In genomic region chr1:7389201-7389785, GRCh38 we compare ENCODE assay signal across 10 cellular contexts.
DNase-seq lines count a peak whose midpoint lies in the region; ATAC-seq and TF ChIP-seq lines count a peak whose summit lies in the region.
"Had no signal": no experiment of that assay in that cellular context is flagged by ENCODE, and none has a peak within 500 bp of the region (broad histone marks: within the 10 kb centered on the region; RNA-seq: fewer than 3 reads in every experiment).

No MANE protein-coding gene starts in this region.

- intact Hi-C loops in OCI-LY7 (cut with micrococcal nuclease; ENCODE audit: unreplicated experiment) = no loop called here

- H4K20me1 ChIP-seq in OCI-LY7 (ENCODE audit: insufficient read depth, low read length) = no peaks in the 10 kb centered on the region

- no TSS peak for BruUV-seq in OCI-LY7 (replicated peaks; lab: Mats Ljungman, UMichigan)

- H3K27ac ChIP-seq in RWPE1 (peak overlapping the region; percentile 38), OCI-LY7 (ENCODE audit: low read depth, low read length, poor library complexity, severe bottlenecking) (no peak overlapping the region)

- H3K4me3 ChIP-seq in OCI-LY7 (ENCODE audit: low read depth, low read length, poor library complexity, severe bottlenecking) = no peak overlapping the region
- H3K4me3 ChIP-seq: body of pancreas had no signal

- H3K4me2 ChIP-seq in OCI-LY7 (ENCODE audit: low read length) = no peak overlapping the region

- CTCF ChIA-PET in RWPE1 (lab: Yijun Ruan, JAX) (interaction anchor here (0.7 kb wide), 1 partner anchor 353 kb away, joined by 3 read pairs; no protein-coding TSS in a partner anchor), OCI-LY7 (lab: Charles Lee; ENCODE audit: unreplicated experiment) (no interaction called here), HEK293T (lab: Yijun Ruan, JAX) (no interaction called here)

- peak; percentile 49 for DNase-seq in AG20443 (ENCODE audit: low spot score)
- DNase-seq in RWPE1 (ENCODE audit: low spot score) = no peak
- DNase-seq in fibroblast of peridontal ligament (ENCODE audit: extremely low read depth) = peak; percentile 27
- DNase-seq in pons (ENCODE audit: low spot score) = peak; percentile 38
- DNase-seq in OCI-LY7 (ENCODE audit: low spot score) = no peak
- no peak for DNase-seq in HEK293T (ENCODE audit: extremely low spot score)
- DNase-seq: body of pancreas, NCI-H146 had no signal

- no peaks in the 10 kb centered on the region for H3K79me2 ChIP-seq in OCI-LY7 (ENCODE audit: insufficient read depth, low read depth, low read length)

- no peak for TF ChIP-seq CTCF in RWPE1 (conservative IDR thresholded peaks at IDR 0.05; ENCODE audit: low read depth)
- no peak for TF ChIP-seq CTCF in OCI-LY7 (conservative IDR thresholded peaks at IDR 0.05; ENCODE audit: low read length)

- no peak overlapping the region for H2AFZ ChIP-seq in OCI-LY7 (ENCODE audit: low read length)

- H3K4me1 ChIP-seq in OCI-LY7 (ENCODE audit: insufficient read depth, low read length, poor library complexity, severe bottlenecking) = no peaks in the 10 kb centered on the region

- no peaks in the 10 kb centered on the region for H3K36me3 ChIP-seq in OCI-LY7 (ENCODE audit: insufficient read depth, low read length)

- H3K9me3 ChIP-seq in OCI-LY7 (ENCODE audit: low read length) = no peaks in the 10 kb centered on the region
- H3K9me3 ChIP-seq: body of pancreas had no signal

- POLR2A ChIA-PET in RWPE1 (lab: Yijun Ruan, JAX; ENCODE audit: low non-redundant PET) = no interaction called here
- POLR2A ChIA-PET in OCI-LY7 (lab: Charles Lee) = interaction anchor here (0.5 kb wide), 1 partner anchor 366 kb away, joined by 3 read pairs; no protein-coding TSS in a partner anchor
- POLR2A ChIA-PET in HEK293T (lab: Yijun Ruan, JAX) = no interaction called here

- no peaks in the 10 kb centered on the region for H3K9me2 ChIP-seq in OCI-LY7 (ENCODE audit: insufficient read depth, low read length)

- no peak for ATAC-seq in HG02763 (IDR thresholded peaks at IDR 0.05; ENCODE audit: unreplicated experiment)
- ATAC-seq in HG02840 (IDR thresholded peaks at IDR 0.05; ENCODE audit: low FRiP score, unreplicated experiment) = no peak

TF ChIP-seq in HEK293T, 16 proteins besides CTCF, POLR2A, EP300 and RAD21:
- TF ChIP-seq PKNOX1 (IDR thresholded peaks at IDR 0.05) = no peak
- TF ChIP-seq ELF4 (IDR thresholded peaks at IDR 0.05) = no peak

Comparison
In these comparisons a context has a peak if more than half of its experiments do, and no peak if none do; other contexts are left out.
1. DNase-seq: peak in AG20443 (single experiment), fibroblast of peridontal ligament (single experiment) and pons (single experiment); none in RWPE1 (single experiment), OCI-LY7 (single experiment) and HEK293T (single experiment).